Comparison of ENCODE assay signal across 10 cellular contexts in the genomic region with DNA sequence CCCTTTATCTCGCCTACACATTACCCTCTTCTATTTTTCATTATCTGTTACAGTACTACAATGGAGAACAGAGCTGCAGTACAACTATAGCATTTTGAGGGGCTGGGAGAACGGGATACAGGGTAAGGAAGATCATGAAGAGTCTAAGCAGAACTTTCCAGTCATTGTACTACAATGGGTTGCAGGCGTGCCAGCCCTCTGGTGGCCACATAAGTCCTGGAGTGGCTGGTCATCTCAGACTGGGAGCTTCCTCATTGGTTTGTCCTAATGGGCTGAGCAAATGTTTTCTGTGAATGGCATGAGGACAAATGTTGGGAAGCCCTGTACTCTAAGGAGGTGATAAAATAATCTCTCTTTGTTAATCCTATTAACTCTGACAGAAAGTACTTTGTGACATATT. TPM values are rescaled to one million over a fixed set of nuclear protein-coding genes. Genes with fewer than 3 reads are reported as not detected.
DNase-seq lines count a peak whose midpoint lies in the region; ATAC-seq, FAIRE-seq and TF ChIP-seq lines count a peak whose summit lies in the region.
"Had no signal": no experiment of that assay in that cellular context is flagged by ENCODE, and none has a peak within 500 bp of the region (broad histone marks: within the 10 kb centered on the region; RNA-seq: fewer than 3 reads in every experiment).

No MANE protein-coding gene starts in this region.

- no peak overlapping the region for H3K27ac ChIP-seq in HCT116 (ENCODE audit: low read depth, low read length)
- no peak overlapping the region for H3K27ac ChIP-seq in sigmoid colon
- H3K27ac ChIP-seq: thoracic aorta had no signal

- H3K9me2 ChIP-seq in HCT116 (ENCODE audit: insufficient read depth): no peaks in the 10 kb centered on the region

- BruUV-seq in HCT116 (replicated peaks; lab: Mats Ljungman, UMichigan): no TSS peak

- CTCF ChIA-PET in HCT116 (lab: Charles Lee): interaction anchor here (1.0 to 1.8 kb wide), 3 partner anchors 11 to 78 kb away, joined by 3 to 6 read pairs (median 3); a partner anchor contains a TSS

- no peak overlapping the region for H2AFZ ChIP-seq in HCT116 (ENCODE audit: low read depth, low read length, poor library complexity, severe bottlenecking)

- no peak overlapping the region for H3K4me2 ChIP-seq in HCT116 (ENCODE audit: low read length)

- TF ChIP-seq POLR2A in HCT116 (IDR thresholded peaks at IDR 0.05; ENCODE audit: borderline replicate concordance, extremely low read depth, insufficient read depth, insufficient read length) (no peak), sigmoid colon (IDR thresholded peaks at IDR 0.05) (no peak)

- intact Hi-C loops in HCT116 (cut with micrococcal nuclease) (no loop called here), sigmoid colon (cut with DNase I) (no loop called here)

- H3K36me3 ChIP-seq in HCT116 (ENCODE audit: control insufficient read depth in 1 of 2, insufficient read depth in 2 of 2, low read length in 2 of 2) (no peaks in the 10 kb centered on the region), kidney epithelial cell (ENCODE audit: control insufficient read depth, insufficient read depth, low read length) (no peaks in the 10 kb centered on the region), sigmoid colon (peaks cover 0 to under 1% (median 0%) of the 10 kb centered on the region in 4 donors)
- H3K36me3 ChIP-seq: thoracic aorta had no signal

- TF ChIP-seq CTCF in HCT116 (IDR thresholded peaks at IDR 0.05 in 2 of 3, conservative IDR thresholded peaks at IDR 0.05 in 1 of 3; ENCODE audit: borderline replicate concordance in 1 of 3, insufficient read depth in 1 of 3, low read depth in 2 of 3, low read length in 2 of 3) (peak; percentile 14 to 65 (median 59); a peak in 4 of 6 replicates), kidney epithelial cell (IDR thresholded peaks at IDR 0.05; ENCODE audit: insufficient read depth, low read length, poor library complexity, severe bottlenecking) (peak; percentile 43), sigmoid colon (IDR thresholded peaks at IDR 0.05) (no peak)

- no peaks in the 10 kb centered on the region for H3K4me1 ChIP-seq in HCT116 (ENCODE audit: control insufficient read depth in 1 of 2, insufficient read depth in 2 of 2, low read length in 2 of 2)
- no peaks in the 10 kb centered on the region for H3K4me1 ChIP-seq in sigmoid colon

- 68 to 83% methylated on average over 3 of the region's 3 CpGs for WGBS in sigmoid colon, 2 donors

- no peaks in the 10 kb centered on the region for H3K79me2 ChIP-seq in HCT116 (ENCODE audit: insufficient read depth, low read length)

- H3K9me3 ChIP-seq in HCT116 (ENCODE audit: control insufficient read depth in 1 of 2, insufficient read depth in 1 of 2, low read depth in 1 of 2, low read length in 2 of 2) (no peaks in the 10 kb centered on the region), sigmoid colon (no peaks in the 10 kb centered on the region)
- H3K9me3 ChIP-seq: thoracic aorta had no signal

- no peaks in the 10 kb centered on the region for H3K27me3 ChIP-seq in HCT116 (ENCODE audit: insufficient read depth, low read length)
- H3K27me3 ChIP-seq in kidney epithelial cell (ENCODE audit: control insufficient read depth, insufficient read depth, low read length): no peaks in the 10 kb centered on the region
- no peaks in the 10 kb centered on the region for H3K27me3 ChIP-seq in sigmoid colon

- ATAC-seq in HCT116 (peak; percentile 96), SK-N-SH treated with all-trans-retinoic acid at 6 μM for 48 hours (peak; percentile 83), GM18870 (IDR thresholded peaks at IDR 0.05; ENCODE audit: unreplicated experiment) (no peak)

- TF ChIP-seq EP300 in sigmoid colon (IDR thresholded peaks at IDR 0.05): no peak

- H3K9ac ChIP-seq in HCT116 (ENCODE audit: low read length): no peak overlapping the region

- RAD21 ChIA-PET in HCT116 (lab: Charles Lee; ENCODE audit: low non-redundant PET in 1 of 2, low total read pairs in 2 of 2, uncharacterized antibody in 2 of 2, unreplicated experiment in 2 of 2): no interaction called here

- no peak for FAIRE-seq in RCC 7860 (lab: Jason Lieb, UNC)

- no peaks in the 10 kb centered on the region for H4K20me1 ChIP-seq in HCT116 (ENCODE audit: insufficient read depth)

- peak; percentile 47 for TF ChIP-seq RAD21 in HCT116 (IDR thresholded peaks at IDR 0.05; ENCODE audit: low read depth)

- DNase-seq in CD1c-positive myeloid dendritic cell (ENCODE audit: extremely low spot score) (peak; percentile 9), HCT116 (ENCODE audit: low read depth, low spot score) (peak; percentile 23), kidney epithelial cell (ENCODE audit: low read depth) (no peak), sigmoid colon (no peak), activated gamma-delta T cell treated with Interleukin-2 at 50 U/mL for 16 hours (no peak), RCC 7860 (ENCODE audit: low spot score) (no peak)
- DNase-seq: activated CD4-positive, alpha-beta T cell treated with anti-CD3 and anti-CD28 coated beads, Interleukin-2, amount 50 U/mL, for 4 hours had no signal

- H3K4me3 ChIP-seq in HCT116 (replicated peaks in 1 of 2; ENCODE audit: low read depth in 1 of 2, low read length in 2 of 2): no peak overlapping the region
- no peak overlapping the region for H3K4me3 ChIP-seq in kidney epithelial cell (ENCODE audit: low read depth, low read length)
- no peak overlapping the region for H3K4me3 ChIP-seq in sigmoid colon
- H3K4me3 ChIP-seq: thoracic aorta had no signal

- POLR2A ChIA-PET in HCT116 (lab: Charles Lee): no interaction called here

TF ChIP-seq in HCT116, 20 proteins besides CTCF, POLR2A, EP300 and RAD21:
- TF ChIP-seq ZNF274 (IDR thresholded peaks at IDR 0.05; ENCODE audit: low read depth, low read length): no peak

TF ChIP-seq in SK-N-SH treated with all-trans-retinoic acid at 6 μM for 48 hours, 23 proteins besides CTCF, POLR2A, EP300 and RAD21:
- TF ChIP-seq TCF4 (CRISPR knock-in tag; IDR thresholded peaks at IDR 0.05; ENCODE audit: borderline replicate concordance) (no peak), ISL1 (CRISPR knock-in tag; IDR thresholded peaks at IDR 0.05) (no peak), TOX (CRISPR knock-in tag; IDR thresholded peaks at IDR 0.05; ENCODE audit: borderline replicate concordance) (no peak), ZC3H10 (CRISPR knock-in tag; IDR thresholded peaks at IDR 0.05) (no peak), ESRRG (CRISPR knock-in tag; IDR thresholded peaks at IDR 0.05) (no peak), CSDC2 (CRISPR knock-in tag; IDR thresholded peaks at IDR 0.05) (no peak), ZFP3 (CRISPR knock-in tag; IDR thresholded peaks at IDR 0.05) (no peak), ZNF70 (CRISPR knock-in tag; IDR thresholded peaks at IDR 0.05) (no peak), ZNF565 (CRISPR knock-in tag; conservative IDR thresholded peaks at IDR 0.05; ENCODE audit: low read depth) (no peak), BACH2 (CRISPR knock-in tag; IDR thresholded peaks at IDR 0.05; ENCODE audit: borderline replicate concordance) (no peak), GLIS3 (CRISPR knock-in tag; IDR thresholded peaks at IDR 0.05) (no peak), ZNF8 (CRISPR knock-in tag; IDR thresholded peaks at IDR 0.05) (no peak), PPARA (CRISPR knock-in tag; IDR thresholded peaks at IDR 0.05; ENCODE audit: borderline replicate concordance) (no peak), ARNTL (CRISPR knock-in tag; IDR thresholded peaks at IDR 0.05; ENCODE audit: borderline replicate concordance, low read depth) (no peak)
- TF ChIP-seq, protein P1, sequence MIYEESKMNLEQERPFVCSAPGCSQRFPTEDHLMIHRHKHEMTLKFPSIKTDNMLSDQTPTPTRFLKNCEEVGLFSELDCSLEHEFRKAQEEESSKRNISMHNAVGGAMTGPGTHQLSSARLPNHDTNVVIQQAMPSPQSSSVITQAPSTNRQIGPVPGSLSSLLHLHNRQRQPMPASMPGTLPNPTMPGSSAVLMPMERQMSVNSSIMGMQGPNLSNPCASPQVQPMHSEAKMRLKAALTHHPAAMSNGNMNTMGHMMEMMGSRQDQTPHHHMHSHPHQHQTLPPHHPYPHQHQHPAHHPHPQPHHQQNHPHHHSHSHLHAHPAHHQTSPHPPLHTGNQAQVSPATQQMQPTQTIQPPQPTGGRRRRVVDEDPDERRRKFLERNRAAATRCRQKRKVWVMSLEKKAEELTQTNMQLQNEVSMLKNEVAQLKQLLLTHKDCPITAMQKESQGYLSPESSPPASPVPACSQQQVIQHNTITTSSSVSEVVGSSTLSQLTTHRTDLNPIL (CRISPR knock-in tag; IDR thresholded peaks at IDR 0.05; ENCODE audit: low read depth): no peak
TF ChIP-seq in SK-N-SH treated with all-trans-retinoic acid at 6 μM for 48 hours: peak in this region for 0.

RNA-seq across cellular contexts. Expression of a gene that starts 33.0 kb away (rescaled TPM):
- total RNA-seq in HCT116 (2021; ENCODE audit: unreplicated experiment): 33.1 TPM
- polyA plus RNA-seq in HCT116 (2012): 12.9 and 15.6 TPM in 2 replicates
- total RNA-seq in kidney epithelial cell: 128 and 146 TPM in 2 replicates
- total RNA-seq in sigmoid colon: 10 to 100 TPM; 64.5 to 86.9 (median 80.3) TPM
- 10 to 100 TPM in 2 of 3 donors, 1 to 10 TPM in 1; 8.4 to 17.9 (median 14.1) TPM for polyA plus RNA-seq in sigmoid colon

Comparison
In these comparisons a context has a peak if more than half of its experiments do, and no peak if none do; other contexts are left out.
1. DNase-seq: peak in CD1c-positive myeloid dendritic cell (single experiment) and HCT116 (single experiment); none in kidney epithelial cell (single experiment), sigmoid colon (single experiment), activated gamma-delta T cell treated with Interleukin-2 at 50 U/mL for 16 hours (single experiment) and RCC 7860 (single experiment).
2. CTCF ChIP-seq: peak in HCT116 (3 of 3) and kidney epithelial cell (single experiment); none in sigmoid colon (0 of 4).